ENCODE assay signal across 10 cellular contexts in genomic region chr4:146059865-146060264, GRCh38.
A peak's percentile ranks its signal among the peaks of the same experiment; 100 is the strongest.
DNase-seq lines count a peak whose midpoint lies in the region; ATAC-seq, FAIRE-seq and TF ChIP-seq lines count a peak whose summit lies in the region.
"Had no signal": no experiment of that assay in that cellular context is flagged by ENCODE, and none has a peak within 500 bp of the region (broad histone marks: within the 10 kb centered on the region; RNA-seq: fewer than 3 reads in every experiment).

No MANE protein-coding gene starts in this region.

- DNase-seq in stimulated activated naive CD8-positive, alpha-beta T cell treated with anti-CD3 and anti-CD28 coated beads, Interleukin-15, Interleukin-2, amounts not matched to agents 100 U/mL and 50 U/mL, for 24 hours, result peak; percentile 12
- DNase-seq in right atrium auricular region (ENCODE audit: low spot score) (no peak), NCI-H2029 (lab: John Stamatoyannopoulos, UW) (no peak), small intestine (no peak)
- DNase-seq: NCI-H1105 treated with DMSO at 0.1 percent for 48 hours had no signal

- no peaks in the 10 kb centered on the region for H3K4me1 ChIP-seq in right atrium auricular region
- H3K4me1 ChIP-seq in small intestine (ENCODE audit: control insufficient read depth in 2 of 2, insufficient read depth in 1 of 2, low read depth in 1 of 2, low read length in 1 of 2), result no peaks in the 10 kb centered on the region

- no peak for FAIRE-seq in small intestine (lab: Jason Lieb, UNC)
- FAIRE-seq: endometrium had no signal

- H3K27me3 ChIP-seq in right atrium auricular region (no peaks in the 10 kb centered on the region), small intestine (ENCODE audit: control insufficient read depth in 2 of 2, insufficient read depth in 2 of 2, low read length in 2 of 2) (no peaks in the 10 kb centered on the region)

- WGBS in small intestine, 3 donors, result 53 to 59% (median 55%) methylated on average over 3 of the region's 3 CpGs

- ATAC-seq in GM18870 (IDR thresholded peaks at IDR 0.05; ENCODE audit: unreplicated experiment) (peak; percentile 75), HG02571 (IDR thresholded peaks at IDR 0.05; ENCODE audit: unreplicated experiment) (peak; percentile 72), HG03521 (IDR thresholded peaks at IDR 0.05; ENCODE audit: unreplicated experiment) (peak; percentile 78)
- no peak for ATAC-seq in stimulated activated naive CD8-positive, alpha-beta T cell treated with anti-CD3 and anti-CD28 coated beads, Interleukin-15, Interleukin-2, amounts not matched to agents 100 U/mL and 50 U/mL, for 24 hours
- ATAC-seq: activated T-helper 17 cell treated with anti-CD3 and anti-CD28 coated beads, Interleukin-2, amount 50 U/mL, for 72 hours had no signal

- no peaks in the 10 kb centered on the region for H3K9me3 ChIP-seq in right atrium auricular region
- no peaks in the 10 kb centered on the region for H3K9me3 ChIP-seq in small intestine (ENCODE audit: control insufficient read depth, low read depth)

- no peak for TF ChIP-seq CTCF in right atrium auricular region (IDR thresholded peaks at IDR 0.05)

- H3K4me3 ChIP-seq in right atrium auricular region, result no peak overlapping the region
- no peak overlapping the region for H3K4me3 ChIP-seq in small intestine (ENCODE audit: low read depth in 1 of 2, low read length in 2 of 2)

- H3K27ac ChIP-seq in right atrium auricular region (no peak overlapping the region), small intestine (ENCODE audit: low read depth in 1 of 2, low read length in 1 of 2) (no peak overlapping the region)

- H3K36me3 ChIP-seq in right atrium auricular region, result no peaks in the 10 kb centered on the region
- H3K36me3 ChIP-seq in small intestine (ENCODE audit: control insufficient read depth in 2 of 2, insufficient read depth in 2 of 2, low read length in 2 of 2), result no peaks in the 10 kb centered on the region
